Comparison of ENCODE assay signal across 10 cellular contexts in the genomic region with DNA sequence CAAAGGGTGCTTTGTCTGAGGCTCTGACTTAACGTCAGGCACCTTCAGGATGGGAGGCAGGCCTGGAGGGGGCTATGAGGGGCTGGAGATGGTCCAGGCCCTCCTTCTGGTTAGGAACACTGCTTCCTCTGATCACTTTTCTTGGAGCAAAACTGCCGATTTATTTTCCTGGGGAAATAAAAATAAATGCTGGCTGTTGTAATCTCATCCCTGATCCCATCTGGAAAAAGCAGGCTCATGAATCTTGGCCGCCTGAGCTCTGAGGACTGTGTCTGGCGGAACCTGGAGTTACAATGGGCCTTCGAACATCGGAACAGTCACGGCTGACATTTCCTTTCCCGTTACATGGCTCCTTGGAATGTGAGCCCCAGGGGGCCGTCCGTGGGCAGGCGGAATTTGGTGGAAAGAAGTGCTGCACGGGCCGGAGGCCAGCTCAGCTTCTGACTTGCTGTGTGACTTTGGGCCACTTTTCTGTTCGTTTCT.
DNase-seq lines count a peak whose midpoint lies in the region; ATAC-seq, FAIRE-seq and TF ChIP-seq lines count a peak whose summit lies in the region.
"Had no signal": no experiment of that assay in that cellular context is flagged by ENCODE, and none has a peak within 500 bp of the region (broad histone marks: within the 10 kb centered on the region; RNA-seq: fewer than 3 reads in every experiment).

No MANE protein-coding gene starts in this region.

- no peaks in the 10 kb centered on the region for H3K9me1 ChIP-seq in endothelial cell of umbilical vein (replicated peaks; ENCODE audit: control insufficient read depth, extremely low read depth, insufficient read depth, low read length)

- H3K9ac ChIP-seq in endothelial cell of umbilical vein (replicated peaks; ENCODE audit: extremely low read depth, insufficient read depth, low read length), result peak overlapping the region; percentile 94

- H3K36me3 ChIP-seq in endothelial cell of umbilical vein (ENCODE audit: control insufficient read depth in 2 of 2, extremely low read depth in 1 of 2, insufficient read depth in 2 of 2, low read length in 2 of 2) (no peaks in the 10 kb centered on the region), aorta (ENCODE audit: control insufficient read depth in 1 of 2, insufficient read depth in 2 of 2, low read length in 1 of 2) (no peaks in the 10 kb centered on the region), HAP-1 (replicated peaks) (no peaks in the 10 kb centered on the region)

- in situ Hi-C loops in HAP-1 (cut with MboI; ENCODE audit: low sequenced_read_pairs), result no loop called here

- H3K4me1 ChIP-seq in endothelial cell of umbilical vein (ENCODE audit: control insufficient read depth, extremely low read depth, insufficient read depth, low read length), result peaks cover 54% of the 10 kb centered on the region
- H3K4me1 ChIP-seq in aorta (ENCODE audit: control insufficient read depth in 1 of 2, insufficient read depth in 2 of 2, low read length in 2 of 2), result no peaks in the 10 kb centered on the region
- H3K4me1 ChIP-seq in HAP-1, result peaks cover 11% of the 10 kb centered on the region

- H3K36me3 Mint-ChIP-seq in activated naive CD8-positive, alpha-beta T cell treated with anti-CD3 and anti-CD28 coated beads, Interleukin-2, amount 50 U/mL, for 24 hours (ENCODE audit: low read depth), result peaks cover 1% of the 10 kb centered on the region
- no peaks in the 10 kb centered on the region for H3K36me3 Mint-ChIP-seq in activated naive CD8-positive, alpha-beta T cell treated with anti-CD3 and anti-CD28 coated beads for 36 hours
- peaks cover 3% of the 10 kb centered on the region for H3K36me3 Mint-ChIP-seq in mesothelial cell of epicardium

- no peak overlapping the region for H3K4me3 ChIP-seq in endothelial cell of umbilical vein (replicated peaks in 1 of 3; ENCODE audit: insufficient read depth in 1 of 3, low read depth in 1 of 3, low read length in 3 of 3)
- H3K4me3 ChIP-seq in aorta (ENCODE audit: low read length in 2 of 2), result no peak overlapping the region
- H3K4me3 ChIP-seq in HAP-1, result no peak overlapping the region

- peak; percentile 99 for FAIRE-seq in endothelial cell of umbilical vein (lab: Jason Lieb, UNC)
- FAIRE-seq: colon had no signal

- CTCF ChIA-PET in endothelial cell of umbilical vein (lab: Charles Lee), result interaction anchor here (1.0 to 5.2 kb wide), 12 partner anchors 12 to 170 kb away, joined by 3 to 50 read pairs (median 5); no protein-coding TSS in a partner anchor

- ATAC-seq in activated naive CD8-positive, alpha-beta T cell treated with anti-CD3 and anti-CD28 coated beads, Interleukin-2, amount 50 U/mL, for 24 hours, result no peak
- peak; percentile 86 for ATAC-seq in aorta (ENCODE audit: low FRiP score)
- ATAC-seq in HG02973 (IDR thresholded peaks at IDR 0.05; ENCODE audit: unreplicated experiment), result no peak

- TF ChIP-seq POLR2A in endothelial cell of umbilical vein (IDR thresholded peaks at IDR 0.05; ENCODE audit: low read depth, low read length), result peak; percentile 71

- peaks cover 73% of the 10 kb centered on the region for H3K4me1 Mint-ChIP-seq in activated naive CD8-positive, alpha-beta T cell treated with anti-CD3 and anti-CD28 coated beads, Interleukin-2, amount 50 U/mL, for 24 hours
- peaks cover 39% of the 10 kb centered on the region for H3K4me1 Mint-ChIP-seq in activated naive CD8-positive, alpha-beta T cell treated with anti-CD3 and anti-CD28 coated beads for 36 hours
- H3K4me1 Mint-ChIP-seq in mesothelial cell of epicardium, result peaks cover 39% of the 10 kb centered on the region

- H4K20me1 ChIP-seq in endothelial cell of umbilical vein (replicated peaks; ENCODE audit: control insufficient read depth, extremely low read depth, insufficient read depth, low read length), result no peaks in the 10 kb centered on the region

- peaks cover 4% of the 10 kb centered on the region for H3K27me3 Mint-ChIP-seq in activated naive CD8-positive, alpha-beta T cell treated with anti-CD3 and anti-CD28 coated beads, Interleukin-2, amount 50 U/mL, for 24 hours
- H3K27me3 Mint-ChIP-seq in activated naive CD8-positive, alpha-beta T cell treated with anti-CD3 and anti-CD28 coated beads for 36 hours, result no peaks in the 10 kb centered on the region
- H3K27me3 Mint-ChIP-seq in mesothelial cell of epicardium (ENCODE audit: low read depth), result no peaks in the 10 kb centered on the region

- POLR2A ChIA-PET in endothelial cell of umbilical vein (lab: Charles Lee), result interaction anchor here (1.7 to 4.6 kb wide), 5 partner anchors 12 to 34 kb away, joined by 7 to 45 read pairs (median 23); no protein-coding TSS in a partner anchor

- no peak overlapping the region for H3K4me3 Mint-ChIP-seq in activated naive CD8-positive, alpha-beta T cell treated with anti-CD3 and anti-CD28 coated beads, Interleukin-2, amount 50 U/mL, for 24 hours
- H3K4me3 Mint-ChIP-seq in activated naive CD8-positive, alpha-beta T cell treated with anti-CD3 and anti-CD28 coated beads for 36 hours, result no peak overlapping the region
- H3K4me3 Mint-ChIP-seq in mesothelial cell of epicardium, result no peak overlapping the region

- no peaks in the 10 kb centered on the region for H3K9me3 Mint-ChIP-seq in activated naive CD8-positive, alpha-beta T cell treated with anti-CD3 and anti-CD28 coated beads, Interleukin-2, amount 50 U/mL, for 24 hours
- H3K9me3 Mint-ChIP-seq in activated naive CD8-positive, alpha-beta T cell treated with anti-CD3 and anti-CD28 coated beads for 36 hours, result no peaks in the 10 kb centered on the region
- no peaks in the 10 kb centered on the region for H3K9me3 Mint-ChIP-seq in mesothelial cell of epicardium

- peak overlapping the region; percentile 99 for H3K27ac Mint-ChIP-seq in activated naive CD8-positive, alpha-beta T cell treated with anti-CD3 and anti-CD28 coated beads, Interleukin-2, amount 50 U/mL, for 24 hours
- H3K27ac Mint-ChIP-seq in activated naive CD8-positive, alpha-beta T cell treated with anti-CD3 and anti-CD28 coated beads for 36 hours, result no peak overlapping the region
- peak overlapping the region; percentile 100 for H3K27ac Mint-ChIP-seq in mesothelial cell of epicardium

- dilution Hi-C loops in endothelial cell of umbilical vein (cut with MboI; ENCODE audit: extremely low pct_ligation_motif_present, low sequenced_read_pairs), result no loop called here

- intact Hi-C loops in endothelial cell of umbilical vein (cut with micrococcal nuclease) (loop anchor here (1.0 kb wide), 1 partner anchor 29 kb away; no protein-coding TSS in a partner anchor), aorta (cut with DNase I) (loop anchor here in 1 of 2 donors (2.0 kb wide), 1 partner anchor 19 kb away; no protein-coding TSS in a partner anchor)

- peak overlapping the region; percentile 4 for H2AFZ ChIP-seq in endothelial cell of umbilical vein (ENCODE audit: low read depth, low read length)

- DNase-seq in activated naive CD8-positive, alpha-beta T cell treated with anti-CD3 and anti-CD28 coated beads, Interleukin-2, amount 50 U/mL, for 24 hours, result no peak
- DNase-seq in activated naive CD8-positive, alpha-beta T cell treated with anti-CD3 and anti-CD28 coated beads for 36 hours, result no peak
- DNase-seq in endothelial cell of umbilical vein (ENCODE audit: low read depth, low spot score), result peak; percentile 92
- no peak for DNase-seq in mesothelial cell of epicardium (ENCODE audit: low spot score in 2 of 2, unreplicated experiment in 2 of 2)
- DNase-seq in aorta, result peak; percentile 94 to 97
- DNase-seq in HAP-1 (ENCODE audit: low spot score in 2 of 2), result no peak
- no peak for DNase-seq in stimulated activated naive CD4-positive, alpha-beta T cell (lab: John Stamatoyannopoulos, UW)
- DNase-seq: DMS79 had no signal

- peaks cover 6% of the 10 kb centered on the region for H3K79me2 ChIP-seq in endothelial cell of umbilical vein (ENCODE audit: control insufficient read depth, insufficient read depth, low read length)

- TF ChIP-seq CTCF in endothelial cell of umbilical vein (IDR thresholded peaks at IDR 0.05; ENCODE audit: extremely low read depth in 1 of 2, insufficient read depth in 1 of 2, low read depth in 1 of 2, low read length in 2 of 2), result no peak
- TF ChIP-seq CTCF in mesothelial cell of epicardium (IDR thresholded peaks at IDR 0.05; ENCODE audit: unreplicated experiment), result no peak

- 4 to 5% methylated on average over 14 of the region's 14 CpGs for WGBS in aorta, 2 donors

- BruUV-seq in endothelial cell of umbilical vein (replicated peaks; lab: Mats Ljungman, UMichigan), result no TSS peak

- peak overlapping the region; percentile 57 for H3K4me2 ChIP-seq in endothelial cell of umbilical vein (ENCODE audit: insufficient read depth, low read length)

- peak overlapping the region; percentile 100 for H3K27ac ChIP-seq in endothelial cell of umbilical vein (ENCODE audit: insufficient read depth, low read depth, low read length)
- H3K27ac ChIP-seq in aorta (ENCODE audit: low read depth in 1 of 2, low read length in 2 of 2), result peak overlapping the region; percentile 96 to 97

- H3K27me3 ChIP-seq in endothelial cell of umbilical vein (ENCODE audit: control insufficient read depth in 2 of 2, insufficient read depth in 2 of 2, low read length in 2 of 2), result no peaks in the 10 kb centered on the region
- H3K27me3 ChIP-seq in aorta (ENCODE audit: control insufficient read depth in 1 of 2, insufficient read depth in 2 of 2, low read length in 1 of 2), result no peaks in the 10 kb centered on the region
- H3K27me3 ChIP-seq in HAP-1 (ENCODE audit: low read depth), result peaks cover 24% of the 10 kb centered on the region

- H3K9me3 ChIP-seq in endothelial cell of umbilical vein (replicated peaks; ENCODE audit: control insufficient read depth, insufficient read depth, low read length) (no peaks in the 10 kb centered on the region), aorta (ENCODE audit: control insufficient read depth, low read length) (no peaks in the 10 kb centered on the region), HAP-1 (no peaks in the 10 kb centered on the region)

TF ChIP-seq in endothelial cell of umbilical vein, 7 proteins besides CTCF, POLR2A, EP300 and RAD21:
- TF ChIP-seq EZH2 (IDR thresholded peaks at IDR 0.05; ENCODE audit: borderline replicate concordance, low read depth, low read length, severe bottlenecking), result no peak
- TF ChIP-seq GATA2 (IDR thresholded peaks at IDR 0.05; ENCODE audit: insufficient read depth, insufficient read length, low read depth, low read length), result peak; percentile 51
- peak; percentile 88 for TF ChIP-seq POLR2AphosphoS5 (IDR thresholded peaks at IDR 0.05; ENCODE audit: insufficient read depth, low read depth, low read length)
- TF ChIP-seq MYC (IDR thresholded peaks at IDR 0.05; ENCODE audit: low read depth, low read length), result no peak
- TF ChIP-seq, protein P1, sequence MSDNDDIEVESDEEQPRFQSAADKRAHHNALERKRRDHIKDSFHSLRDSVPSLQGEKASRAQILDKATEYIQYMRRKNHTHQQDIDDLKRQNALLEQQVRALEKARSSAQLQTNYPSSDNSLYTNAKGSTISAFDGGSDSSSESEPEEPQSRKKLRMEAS (IDR thresholded peaks at IDR 0.05; ENCODE audit: insufficient read depth, insufficient read length), result no peak
- peak; percentile 55 for TF ChIP-seq JUN (IDR thresholded peaks at IDR 0.05; ENCODE audit: borderline replicate concordance, insufficient read depth, insufficient read length, low read depth)
- TF ChIP-seq FOS (IDR thresholded peaks at IDR 0.05; ENCODE audit: borderline replicate concordance, insufficient read depth, low read length), result peak; percentile 32

Comparison
In these comparisons a context has a peak if more than half of its experiments do, and no peak if none do; other contexts are left out.
1. DNase-seq: peak in endothelial cell of umbilical vein (single experiment) and aorta (2 of 2); none in activated naive CD8-positive, alpha-beta T cell treated with anti-CD3 and anti-CD28 coated beads, Interleukin-2, amount 50 U/mL, for 24 hours (single experiment), activated naive CD8-positive, alpha-beta T cell treated with anti-CD3 and anti-CD28 coated beads for 36 hours (single experiment), mesothelial cell of epicardium (0 of 2), HAP-1 (0 of 2) and stimulated activated naive CD4-positive, alpha-beta T cell (0 of 6).